Comparison of ENCODE assay signal across 9 cellular contexts in genomic region chr16:58022601-58023371, GRCh38.
DNase-seq lines count a peak whose midpoint lies in the region; ATAC-seq lines count a peak whose summit lies in the region.
"Had no signal": no experiment of that assay in that cellular context is flagged by ENCODE, and none has a peak within 500 bp of the region (broad histone marks: within the 10 kb centered on the region; RNA-seq: fewer than 3 reads in every experiment).

No MANE protein-coding gene starts in this region.

- peak overlapping the region; percentile 25 to 60 (median 51) for H3K4me2 ChIP-seq in BLaER1 treated with 17β-estradiol and CSF1 and Interleukin-3, amounts not matched to agents 10 nM and 100 nM

- ATAC-seq in HG02970 (IDR thresholded peaks at IDR 0.05; ENCODE audit: low FRiP score, unreplicated experiment): no peak
- ATAC-seq in GM21423 (IDR thresholded peaks at IDR 0.05; ENCODE audit: unreplicated experiment): no peak
- ATAC-seq: GM12878 had no signal

- peaks cover 39 to 58% (median 44%) of the 10 kb centered on the region in 10 experiments for H3K4me1 ChIP-seq in BLaER1 treated with 17β-estradiol and CSF1 and Interleukin-3, amounts not matched to agents 10 nM and 100 nM
- H3K4me1 ChIP-seq in endocrine pancreas (ENCODE audit: control insufficient read depth, insufficient read depth, low read length) (no peaks in the 10 kb centered on the region), mucosa of stomach (ENCODE audit: control insufficient read depth, insufficient read depth, low read length) (peaks cover 57% of the 10 kb centered on the region)

- H3K9me3 ChIP-seq in BLaER1 treated with 17β-estradiol and CSF1 and Interleukin-3, amounts not matched to agents 10 nM and 100 nM (replicated peaks in 1 of 11): no peaks in the 10 kb centered on the region
- H3K9me3 ChIP-seq in endocrine pancreas (ENCODE audit: control insufficient read depth, low read length) (no peaks in the 10 kb centered on the region), mucosa of stomach (ENCODE audit: control insufficient read depth, low read length) (no peaks in the 10 kb centered on the region)

- no peak overlapping the region for H3K9ac ChIP-seq in BLaER1 treated with 17β-estradiol and CSF1 and Interleukin-3, amounts not matched to agents 10 nM and 100 nM
- peak overlapping the region; percentile 54 for H3K9ac ChIP-seq in endocrine pancreas (ENCODE audit: control insufficient read depth, insufficient read depth, low read length)
- peak overlapping the region; percentile 23 for H3K9ac ChIP-seq in mucosa of stomach (ENCODE audit: low read length)

- H3K27ac ChIP-seq in BLaER1 treated with 17β-estradiol and CSF1 and Interleukin-3, amounts not matched to agents 10 nM and 100 nM: no peak overlapping the region

- peaks cover 10 to 96% (median 55%) of the 10 kb centered on the region in 11 experiments; a peak in 21 of 22 replicates for H4K20me1 ChIP-seq in BLaER1 treated with 17β-estradiol and CSF1 and Interleukin-3, amounts not matched to agents 10 nM and 100 nM

- peaks cover 6 to 41% (median 24%) of the 10 kb centered on the region in 11 experiments; a peak in 17 of 22 replicates for H3K36me3 ChIP-seq in BLaER1 treated with 17β-estradiol and CSF1 and Interleukin-3, amounts not matched to agents 10 nM and 100 nM
- H3K36me3 ChIP-seq in endocrine pancreas (ENCODE audit: control insufficient read depth, insufficient read depth, low read length) (no peaks in the 10 kb centered on the region), mucosa of stomach (ENCODE audit: control insufficient read depth, insufficient read depth, low read length) (no peaks in the 10 kb centered on the region)

- peak; percentile 35 for DNase-seq in NCI-H2107 (lab: John Stamatoyannopoulos, UW)
- DNase-seq in GDM1 (lab: John Stamatoyannopoulos, UW): no peak
- DNase-seq in GM19238 (ENCODE audit: insufficient read length, low spot score): no peak

- peaks cover 44 to 56% (median 53%) of the 10 kb centered on the region in 11 experiments for H3K27me3 ChIP-seq in BLaER1 treated with 17β-estradiol and CSF1 and Interleukin-3, amounts not matched to agents 10 nM and 100 nM
- H3K27me3 ChIP-seq in endocrine pancreas (ENCODE audit: control insufficient read depth, insufficient read depth, low read length): no peaks in the 10 kb centered on the region
- H3K27me3 ChIP-seq in mucosa of stomach (ENCODE audit: control insufficient read depth, insufficient read depth, low read length): no peaks in the 10 kb centered on the region

- H3K4me3 ChIP-seq in BLaER1 treated with 17β-estradiol and CSF1 and Interleukin-3, amounts not matched to agents 10 nM and 100 nM: no peak overlapping the region
- no peak overlapping the region for H3K4me3 ChIP-seq in endocrine pancreas (ENCODE audit: control insufficient read depth, insufficient read depth, low read length)
- no peak overlapping the region for H3K4me3 ChIP-seq in mucosa of stomach (ENCODE audit: low read length)
- H3K4me3 ChIP-seq: GM12878 had no signal

Comparison
In these comparisons a context has a peak if more than half of its experiments do, and no peak if none do; other contexts are left out.
1. H3K9ac ChIP-seq: peak in endocrine pancreas (single experiment) and mucosa of stomach (single experiment); none in BLaER1 treated with 17β-estradiol and CSF1 and Interleukin-3, amounts not matched to agents 10 nM and 100 nM (0 of 11).